26 cellular contexts compared by ENCODE assay signal in the genomic region with DNA sequence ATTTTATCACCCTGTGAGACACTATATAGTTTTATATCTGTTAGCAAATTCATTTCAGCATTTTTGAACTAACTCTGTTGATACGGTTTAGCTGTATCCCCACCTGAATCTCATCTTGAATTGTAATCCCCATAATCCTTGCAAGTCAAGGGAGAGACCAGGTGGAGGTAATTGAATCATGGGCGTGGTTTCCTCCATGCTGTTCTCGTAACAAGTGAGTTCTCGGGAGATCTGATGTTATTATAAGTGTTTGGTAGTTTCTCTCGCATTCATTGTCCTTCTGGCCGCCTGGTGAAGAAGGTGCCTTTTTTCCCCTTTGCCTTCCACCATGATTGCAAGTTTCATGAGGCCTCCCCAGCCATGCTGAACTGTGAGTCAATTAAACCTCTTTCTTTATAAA. TPM values are rescaled to one million over a fixed set of nuclear protein-coding genes. Genes with fewer than 3 reads are reported as not detected.
DNase-seq lines count a peak whose midpoint lies in the region; ATAC-seq, FAIRE-seq and TF ChIP-seq lines count a peak whose summit lies in the region.
"Had no signal": no experiment of that assay in that cellular context is flagged by ENCODE, and none has a peak within 500 bp of the region (broad histone marks: within the 10 kb centered on the region; RNA-seq: fewer than 3 reads in every experiment).

No MANE protein-coding gene starts in this region.

- H2BK20ac ChIP-seq in H1 (ENCODE audit: low read length) = no peak overlapping the region

- no peaks in the 10 kb centered on the region for H3K23me2 ChIP-seq in H1 (ENCODE audit: low read depth, low read length)

- H4K20me1 ChIP-seq in H1 (replicated peaks in 1 of 2; ENCODE audit: control insufficient read depth in 1 of 2, insufficient read depth in 2 of 2, low read length in 2 of 2) = no peaks in the 10 kb centered on the region
- H4K20me1 ChIP-seq: BLaER1 treated with 17β-estradiol and CSF1 and Interleukin-3, amounts not matched to agents 10 nM and 100 nM had no signal

- no peaks in the 10 kb centered on the region for H3K79me2 ChIP-seq in H1 (ENCODE audit: control insufficient read depth in 1 of 2, insufficient read depth in 2 of 2, low read length in 2 of 2)

- H3K9ac ChIP-seq in H1 (replicated peaks in 1 of 4; ENCODE audit: extremely low read depth in 1 of 4, low read depth in 3 of 4, low read length in 3 of 4) = no peak overlapping the region
- no peak overlapping the region for H3K9ac ChIP-seq in mesenchymal stem cell (ENCODE audit: low read length)
- H3K9ac ChIP-seq: BLaER1 treated with 17β-estradiol and CSF1 and Interleukin-3, amounts not matched to agents 10 nM and 100 nM had no signal

- ATAC-seq in T-helper 17 cell = no peak
- ATAC-seq: A549, GM12878 had no signal

- WGBS in H1 (ENCODE audit: extremely low coverage in 1 of 2, insufficient coverage in 1 of 2, insufficient read length in 1 of 2, insufficient replicate concordance in 2 of 2, low coverage in 1 of 2, low lambda C conversion rate in 2 of 2, missing lambda C conversion rate in 1 of 2), 2 experiments = 79% methylated on average over 6 of the region's 6 CpGs; no CpG with 5 or more reads in 1 of the 2 experiments
- WGBS in mesenchymal stem cell = 58% methylated on average over 4 of the region's 6 CpGs

- H3K4me3 Mint-ChIP-seq in T-helper 17 cell = no peak overlapping the region
- H3K4me3 Mint-ChIP-seq: CD14-positive monocyte; CD4-positive, alpha-beta T cell; CD8-positive, alpha-beta memory T cell had no signal

- no peaks in the 10 kb centered on the region for H3K4me1 Mint-ChIP-seq in T-helper 17 cell
- H3K4me1 Mint-ChIP-seq: CD14-positive monocyte; CD8-positive, alpha-beta memory T cell had no signal

- H3K79me1 ChIP-seq in H1 (ENCODE audit: low read depth, low read length) (no peaks in the 10 kb centered on the region), mesenchymal stem cell (replicated peaks; ENCODE audit: low read length, poor library complexity, severe bottlenecking) (no peaks in the 10 kb centered on the region)

- no peak for TF ChIP-seq EP300 in H1 (IDR thresholded peaks at IDR 0.05; ENCODE audit: borderline replicate concordance in 1 of 2, low read depth in 2 of 2, low read length in 2 of 2)

- POLR2A ChIA-PET in H1 (lab: Charles Lee; ENCODE audit: partially characterized antibody) = no interaction called here

- H2AK5ac ChIP-seq in H1 (ENCODE audit: low read depth, low read length) (no peak overlapping the region), mesenchymal stem cell (ENCODE audit: low read length, severe bottlenecking) (no peak overlapping the region)

- H2AFZ ChIP-seq in H1 (ENCODE audit: low read length) = 0 out of 2 replicates have a peak overlapping the region, but pooled peaks have one; percentile 56
- no peak overlapping the region for H2AFZ ChIP-seq in mesenchymal stem cell (ENCODE audit: low read depth, low read length)

- H3K36me3 ChIP-seq in H1 (ENCODE audit: control insufficient read depth in 2 of 4, insufficient read depth in 4 of 4, low read length in 3 of 4) (no peaks in the 10 kb centered on the region), mesenchymal stem cell (ENCODE audit: control insufficient read depth in 1 of 2, insufficient read depth in 2 of 2, low read depth in 1 of 2, low read length in 2 of 2) (no peaks in the 10 kb centered on the region)
- H3K36me3 ChIP-seq: BE2C; BLaER1 treated with 17β-estradiol and CSF1 and Interleukin-3, amounts not matched to agents 10 nM and 100 nM had no signal

- no peak overlapping the region for H3K14ac ChIP-seq in H1 (ENCODE audit: insufficient read length)
- no peak overlapping the region for H3K14ac ChIP-seq in mesenchymal stem cell (ENCODE audit: low read length in 2 of 2)

- H3K4me1 ChIP-seq in H1 (replicated peaks in 1 of 4; ENCODE audit: control insufficient read depth in 3 of 4, insufficient read depth in 4 of 4, low read length in 3 of 4) (no peaks in the 10 kb centered on the region), mesenchymal stem cell (ENCODE audit: control insufficient read depth, insufficient read depth, low read depth, low read length) (no peaks in the 10 kb centered on the region)
- H3K4me1 ChIP-seq: A549; BE2C; BLaER1 treated with 17β-estradiol and CSF1 and Interleukin-3, amounts not matched to agents 10 nM and 100 nM had no signal

- peaks cover 0 to 1% (median 0%) of the 10 kb centered on the region in 4 experiments; a peak in 1 of 7 replicates for H3K27me3 ChIP-seq in H1 (replicated peaks in 1 of 4; ENCODE audit: control insufficient read depth in 3 of 4, extremely low read depth in 1 of 4, insufficient read depth in 3 of 4, low read length in 3 of 4)
- peaks cover 0 to 3% of the 10 kb centered on the region in 2 experiments for H3K27me3 ChIP-seq in mesenchymal stem cell (ENCODE audit: control insufficient read depth in 1 of 2, insufficient read depth in 1 of 2, low read length in 2 of 2)
- H3K27me3 ChIP-seq: BE2C; BLaER1 treated with 17β-estradiol and CSF1 and Interleukin-3, amounts not matched to agents 10 nM and 100 nM had no signal

- H3K27ac Mint-ChIP-seq in T-helper 17 cell = peak overlapping the region; percentile 56
- H3K27ac Mint-ChIP-seq: CD14-positive monocyte; CD4-positive, alpha-beta T cell; CD8-positive, alpha-beta memory T cell had no signal

- H3K27me3 Mint-ChIP-seq in T-helper 17 cell = peaks cover 16% of the 10 kb centered on the region
- H3K27me3 Mint-ChIP-seq: CD4-positive, alpha-beta T cell had no signal

- no peak overlapping the region for H2BK15ac ChIP-seq in H1 (ENCODE audit: low read length)
- H2BK15ac ChIP-seq in mesenchymal stem cell (ENCODE audit: low read depth, poor library complexity, severe bottlenecking) = no peak overlapping the region

- no peaks in the 10 kb centered on the region for H3K36me3 Mint-ChIP-seq in T-helper 17 cell (ENCODE audit: low read depth)
- H3K36me3 Mint-ChIP-seq: CD14-positive monocyte; CD8-positive, alpha-beta memory T cell had no signal

- TF ChIP-seq POLR2A in H1 (IDR thresholded peaks at IDR 0.05; ENCODE audit: control extremely low read depth in 1 of 2, low read depth in 2 of 2, low read length in 2 of 2) = no peak

- H3K4me3 ChIP-seq in H1 (ENCODE audit: extremely low read depth in 1 of 4, insufficient read depth in 2 of 4, low read depth in 3 of 4, low read length in 4 of 4) = no peak overlapping the region
- no peak overlapping the region for H3K4me3 ChIP-seq in mesenchymal stem cell (ENCODE audit: insufficient read depth in 1 of 2, low read depth in 1 of 2, low read length in 2 of 2)
- H3K4me3 ChIP-seq: A549; BLaER1 treated with 17β-estradiol and CSF1 and Interleukin-3, amounts not matched to agents 10 nM and 100 nM; GM12878 had no signal

- no peak overlapping the region for H3K56ac ChIP-seq in H1 (replicated peaks; ENCODE audit: insufficient read length, low read depth, low read length)

- CTCF ChIA-PET in H1 (lab: Charles Lee; ENCODE audit: partially characterized antibody) = interaction anchor here (2.7 kb wide), 1 partner anchor 17 kb away, joined by 11 read pairs; no protein-coding TSS in a partner anchor

- H2BK120ac ChIP-seq in H1 (replicated peaks; ENCODE audit: low read depth, low read length) (no peak overlapping the region), mesenchymal stem cell (ENCODE audit: low read depth, low read length) (no peak overlapping the region)

- no peak for TF ChIP-seq CTCF in H1 (IDR thresholded peaks at IDR 0.05; ENCODE audit: control extremely low read depth in 1 of 3, insufficient read depth in 1 of 3, low read depth in 1 of 3, low read length in 3 of 3)

- no peak overlapping the region; the same call in 1 of the 2 replicates for H2BK12ac ChIP-seq in H1 (ENCODE audit: low read depth, low read length)
- no peak overlapping the region for H2BK12ac ChIP-seq in mesenchymal stem cell (ENCODE audit: low read length in 2 of 2)

- H3K18ac ChIP-seq in H1 (ENCODE audit: extremely low read depth, low read length) = no peak overlapping the region
- no peak overlapping the region for H3K18ac ChIP-seq in mesenchymal stem cell (ENCODE audit: low read depth in 1 of 2, low read length in 2 of 2)

- peak; percentile 48 for FAIRE-seq in H1 (lab: Jason Lieb, UNC)
- FAIRE-seq: A549, D721Med, GM12878, GM19239 had no signal

- DNase-seq in NCI-H82 (lab: John Stamatoyannopoulos, UW) (peak; percentile 67), NCI-H82 treated with DMSO at 0.1 percent for 48 hours (lab: John Stamatoyannopoulos, UW; ENCODE audit: unreplicated experiment) (no peak), T-helper 17 cell (no peak), H1 (ENCODE audit: low read depth in 1 of 2, low spot score in 2 of 2) (no peak), mesenchymal stem cell (no peak), glomerular visceral epithelial cell (ENCODE audit: extremely low spot score) (no peak), iPS-NIHi7 (ENCODE audit: extremely low spot score) (no peak)
- DNase-seq: 8988T; ACHN; AML-193; BE2C; CD4-positive, alpha-beta T cell; CD8-positive, alpha-beta memory T cell; DMS 273 treated with DMSO at 0.1 percent for 48 hours; DMS79; EL; GDM1; GOT3; H7; HCEC 1CT had no signal

- H3K27ac ChIP-seq in H1 (ENCODE audit: low read depth, low read length) = no peak overlapping the region
- no peak overlapping the region for H3K27ac ChIP-seq in mesenchymal stem cell (ENCODE audit: low read length, poor library complexity, severe bottlenecking)
- H3K27ac ChIP-seq: A549; BLaER1 treated with 17β-estradiol and CSF1 and Interleukin-3, amounts not matched to agents 10 nM and 100 nM had no signal

- H2BK5ac ChIP-seq in H1 (ENCODE audit: low read depth, low read length) = no peak overlapping the region
- no peak overlapping the region for H2BK5ac ChIP-seq in mesenchymal stem cell (ENCODE audit: low read depth, low read length, poor library complexity, severe bottlenecking)

- no peak for TF ChIP-seq RAD21 in H1 (IDR thresholded peaks at IDR 0.05 in 1 of 2, conservative IDR thresholded peaks at IDR 0.05 in 1 of 2; ENCODE audit: low read depth in 2 of 2, low read length in 2 of 2)

- no peak overlapping the region for H4K5ac ChIP-seq in H1 (ENCODE audit: insufficient read length, low read depth, low read length)

- H3K4me2 ChIP-seq in H1 (ENCODE audit: insufficient read depth in 1 of 2, low read depth in 2 of 2, low read length in 2 of 2) (no peak overlapping the region), mesenchymal stem cell (ENCODE audit: low read length, poor library complexity, severe bottlenecking) (no peak overlapping the region)
- H3K4me2 ChIP-seq: A549; BLaER1 treated with 17β-estradiol and CSF1 and Interleukin-3, amounts not matched to agents 10 nM and 100 nM had no signal

- H4K91ac ChIP-seq in H1 (replicated peaks; ENCODE audit: insufficient read length, low read length) = no peak overlapping the region
- H4K91ac ChIP-seq in mesenchymal stem cell (ENCODE audit: low read length) = no peak overlapping the region

- H3K4ac ChIP-seq in H1 (replicated peaks; ENCODE audit: insufficient read length, low read depth, low read length) (no peak overlapping the region), mesenchymal stem cell (ENCODE audit: low read depth in 1 of 2, low read length in 2 of 2) (no peak overlapping the region)

- H3K23ac ChIP-seq in H1 (ENCODE audit: insufficient read length) = no peak overlapping the region
- no peak overlapping the region for H3K23ac ChIP-seq in mesenchymal stem cell (ENCODE audit: low read length in 2 of 2)

- H3K9me3 ChIP-seq in T-helper 17 cell (ENCODE audit: control insufficient read depth, low read length, poor library complexity, severe bottlenecking) (no peaks in the 10 kb centered on the region), H1 (ENCODE audit: insufficient read depth in 2 of 2, low read depth in 1 of 2, low read length in 1 of 2) (no peaks in the 10 kb centered on the region; a peak in 1 of 4 replicates), mesenchymal stem cell (ENCODE audit: control insufficient read depth, low read length) (no peaks in the 10 kb centered on the region)
- H3K9me3 ChIP-seq: A549, BE2C had no signal

- H4K8ac ChIP-seq in H1 (ENCODE audit: extremely low read depth, insufficient read depth, low read length) (no peak overlapping the region), mesenchymal stem cell (ENCODE audit: low read length) (no peak overlapping the region)

RNA-seq across cellular contexts. Expression of a gene that starts 53.2 kb away (rescaled TPM):
- total RNA-seq in T-helper 17 cell = not detected
- not detected in 2 replicates for total RNA-seq in H1 (2021; fragmentation: NEBNext Ultra II Directional; extraction: Animal tissue kit (Norgen Biotek cat#: 25700))
- polyA plus RNA-seq in H1 (2011; rRNA removed) = not detected in 2 replicates
- not detected for polyA plus RNA-seq in H1 (2011; cell fraction: cytosol; rRNA removed)
- polyA plus RNA-seq in H1 (2011; cell fraction: nucleus; rRNA removed) = not detected
- polyA plus RNA-seq in H1 (2012, experiment 1 of 2) = 0.05 to 0.11 TPM (median 0.10 TPM) in 4 replicates
- not detected for polyA plus RNA-seq in H1 (2012, experiment 2 of 2)
- polyA plus RNA-seq in H1 (2013, experiment 1 of 2) = not detected
- polyA plus RNA-seq in H1 (2013, experiment 2 of 2) = not detected
- polyA minus RNA-seq in H1 (2011; rRNA and poly(A)+ RNA removed) = not detected in 2 replicates
- not detected for polyA minus RNA-seq in H1 (2011; cell fraction: cytosol; rRNA and poly(A)+ RNA removed)
- not detected for polyA minus RNA-seq in H1 (2011; cell fraction: nucleus; rRNA and poly(A)+ RNA removed)
- not detected for polyA plus RNA-seq in mesenchymal stem cell (2013, experiment 1 of 2)
- not detected for polyA plus RNA-seq in mesenchymal stem cell (2013, experiment 2 of 2)
- total RNA-seq: CD4-positive, alpha-beta T cell; CD8-positive, alpha-beta memory T cell; GM12878; H7 had no signal
- polyA plus RNA-seq: A549; CD14-positive monocyte; CD8-positive, alpha-beta memory T cell had no signal
